ENCODE assay signal across 1 cellular context in the genomic region with DNA sequence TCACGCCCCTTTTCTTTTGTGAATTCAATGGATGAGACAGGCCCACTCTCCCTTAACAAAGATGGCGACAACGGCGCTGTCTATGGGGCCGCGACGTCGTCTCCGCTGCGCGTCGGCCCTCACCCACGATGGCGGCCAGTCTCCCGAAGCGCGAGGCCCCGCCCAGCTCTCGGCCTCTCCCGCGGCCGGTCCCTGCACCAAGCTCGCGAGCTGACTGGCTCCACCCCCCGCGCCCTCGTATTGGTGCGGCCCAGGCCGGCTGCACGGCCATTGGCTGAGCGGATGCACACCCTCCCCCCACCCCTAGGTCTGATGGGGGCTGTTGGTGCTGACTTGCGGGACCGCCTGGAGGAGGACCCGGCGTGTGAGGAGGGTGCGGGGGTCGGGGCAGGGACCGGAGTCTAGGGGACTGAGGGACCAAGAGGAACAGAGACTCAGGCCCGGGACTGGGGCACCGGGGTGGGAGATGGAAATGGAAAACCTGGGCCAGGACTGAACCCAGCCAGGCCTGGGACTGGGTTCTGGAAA.
TF ChIP-seq lines count a peak whose summit lies in the region.

No MANE protein-coding gene starts in this region.

TF ChIP-seq in K562, 482 proteins besides CTCF, POLR2A, EP300 and RAD21 (continued from another document and continues in another):
- TF ChIP-seq RAD51 (IDR thresholded peaks at IDR 0.05; ENCODE audit: borderline replicate concordance, low read depth), result no peak
- no peak for TF ChIP-seq MAFF (IDR thresholded peaks at IDR 0.05; ENCODE audit: low read length)
- TF ChIP-seq ZNF134 (CRISPR knock-in tag; conservative IDR thresholded peaks at IDR 0.05), result no peak
- no peak for TF ChIP-seq XRCC4 (IDR thresholded peaks at IDR 0.05; ENCODE audit: extremely low read depth, insufficient read depth, insufficient read length)
- no peak for TF ChIP-seq KAT2B (IDR thresholded peaks at IDR 0.05; ENCODE audit: low read depth, low read length)
- no peak for TF ChIP-seq ARID1B (IDR thresholded peaks at IDR 0.05)
- no peak for TF ChIP-seq DNMT1 (IDR thresholded peaks at IDR 0.05)
- peak; percentile 44 for TF ChIP-seq POU5F1 (IDR thresholded peaks at IDR 0.05; ENCODE audit: borderline replicate concordance, low read depth, low read length, partially characterized antibody)
- TF ChIP-seq, protein P1, sequence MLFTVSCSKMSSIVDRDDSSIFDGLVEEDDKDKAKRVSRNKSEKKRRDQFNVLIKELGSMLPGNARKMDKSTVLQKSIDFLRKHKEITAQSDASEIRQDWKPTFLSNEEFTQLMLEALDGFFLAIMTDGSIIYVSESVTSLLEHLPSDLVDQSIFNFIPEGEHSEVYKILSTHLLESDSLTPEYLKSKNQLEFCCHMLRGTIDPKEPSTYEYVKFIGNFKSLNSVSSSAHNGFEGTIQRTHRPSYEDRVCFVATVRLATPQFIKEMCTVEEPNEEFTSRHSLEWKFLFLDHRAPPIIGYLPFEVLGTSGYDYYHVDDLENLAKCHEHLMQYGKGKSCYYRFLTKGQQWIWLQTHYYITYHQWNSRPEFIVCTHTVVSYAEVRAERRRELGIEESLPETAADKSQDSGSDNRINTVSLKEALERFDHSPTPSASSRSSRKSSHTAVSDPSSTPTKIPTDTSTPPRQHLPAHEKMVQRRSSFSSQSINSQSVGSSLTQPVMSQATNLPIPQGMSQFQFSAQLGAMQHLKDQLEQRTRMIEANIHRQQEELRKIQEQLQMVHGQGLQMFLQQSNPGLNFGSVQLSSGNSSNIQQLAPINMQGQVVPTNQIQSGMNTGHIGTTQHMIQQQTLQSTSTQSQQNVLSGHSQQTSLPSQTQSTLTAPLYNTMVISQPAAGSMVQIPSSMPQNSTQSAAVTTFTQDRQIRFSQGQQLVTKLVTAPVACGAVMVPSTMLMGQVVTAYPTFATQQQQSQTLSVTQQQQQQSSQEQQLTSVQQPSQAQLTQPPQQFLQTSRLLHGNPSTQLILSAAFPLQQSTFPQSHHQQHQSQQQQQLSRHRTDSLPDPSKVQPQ (CRISPR knock-in tag; IDR thresholded peaks at IDR 0.05; ENCODE audit: borderline replicate concordance), result no peak
- TF ChIP-seq, protein P2, sequence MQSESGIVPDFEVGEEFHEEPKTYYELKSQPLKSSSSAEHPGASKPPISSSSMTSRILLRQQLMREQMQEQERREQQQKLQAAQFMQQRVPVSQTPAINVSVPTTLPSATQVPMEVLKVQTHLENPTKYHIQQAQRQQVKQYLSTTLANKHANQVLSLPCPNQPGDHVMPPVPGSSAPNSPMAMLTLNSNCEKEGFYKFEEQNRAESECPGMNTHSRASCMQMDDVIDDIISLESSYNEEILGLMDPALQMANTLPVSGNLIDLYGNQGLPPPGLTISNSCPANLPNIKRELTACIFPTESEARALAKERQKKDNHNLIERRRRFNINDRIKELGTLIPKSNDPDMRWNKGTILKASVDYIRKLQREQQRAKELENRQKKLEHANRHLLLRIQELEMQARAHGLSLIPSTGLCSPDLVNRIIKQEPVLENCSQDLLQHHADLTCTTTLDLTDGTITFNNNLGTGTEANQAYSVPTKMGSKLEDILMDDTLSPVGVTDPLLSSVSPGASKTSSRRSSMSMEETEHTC (IDR thresholded peaks at IDR 0.05), result no peak
- TF ChIP-seq, protein P3, sequence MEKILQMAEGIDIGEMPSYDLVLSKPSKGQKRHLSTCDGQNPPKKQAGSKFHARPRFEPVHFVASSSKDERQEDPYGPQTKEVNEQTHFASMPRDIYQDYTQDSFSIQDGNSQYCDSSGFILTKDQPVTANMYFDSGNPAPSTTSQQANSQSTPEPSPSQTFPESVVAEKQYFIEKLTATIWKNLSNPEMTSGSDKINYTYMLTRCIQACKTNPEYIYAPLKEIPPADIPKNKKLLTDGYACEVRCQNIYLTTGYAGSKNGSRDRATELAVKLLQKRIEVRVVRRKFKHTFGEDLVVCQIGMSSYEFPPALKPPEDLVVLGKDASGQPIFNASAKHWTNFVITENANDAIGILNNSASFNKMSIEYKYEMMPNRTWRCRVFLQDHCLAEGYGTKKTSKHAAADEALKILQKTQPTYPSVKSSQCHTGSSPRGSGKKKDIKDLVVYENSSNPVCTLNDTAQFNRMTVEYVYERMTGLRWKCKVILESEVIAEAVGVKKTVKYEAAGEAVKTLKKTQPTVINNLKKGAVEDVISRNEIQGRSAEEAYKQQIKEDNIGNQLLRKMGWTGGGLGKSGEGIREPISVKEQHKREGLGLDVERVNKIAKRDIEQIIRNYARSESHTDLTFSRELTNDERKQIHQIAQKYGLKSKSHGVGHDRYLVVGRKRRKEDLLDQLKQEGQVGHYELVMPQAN (IDR thresholded peaks at IDR 0.05; ENCODE audit: borderline replicate concordance), result no peak
- no peak for TF ChIP-seq RFX5 (IDR thresholded peaks at IDR 0.05; ENCODE audit: low read depth, low read length)
- TF ChIP-seq PHF21A (IDR thresholded peaks at IDR 0.05; ENCODE audit: borderline replicate concordance, low read depth), result no peak
- TF ChIP-seq, protein P4, sequence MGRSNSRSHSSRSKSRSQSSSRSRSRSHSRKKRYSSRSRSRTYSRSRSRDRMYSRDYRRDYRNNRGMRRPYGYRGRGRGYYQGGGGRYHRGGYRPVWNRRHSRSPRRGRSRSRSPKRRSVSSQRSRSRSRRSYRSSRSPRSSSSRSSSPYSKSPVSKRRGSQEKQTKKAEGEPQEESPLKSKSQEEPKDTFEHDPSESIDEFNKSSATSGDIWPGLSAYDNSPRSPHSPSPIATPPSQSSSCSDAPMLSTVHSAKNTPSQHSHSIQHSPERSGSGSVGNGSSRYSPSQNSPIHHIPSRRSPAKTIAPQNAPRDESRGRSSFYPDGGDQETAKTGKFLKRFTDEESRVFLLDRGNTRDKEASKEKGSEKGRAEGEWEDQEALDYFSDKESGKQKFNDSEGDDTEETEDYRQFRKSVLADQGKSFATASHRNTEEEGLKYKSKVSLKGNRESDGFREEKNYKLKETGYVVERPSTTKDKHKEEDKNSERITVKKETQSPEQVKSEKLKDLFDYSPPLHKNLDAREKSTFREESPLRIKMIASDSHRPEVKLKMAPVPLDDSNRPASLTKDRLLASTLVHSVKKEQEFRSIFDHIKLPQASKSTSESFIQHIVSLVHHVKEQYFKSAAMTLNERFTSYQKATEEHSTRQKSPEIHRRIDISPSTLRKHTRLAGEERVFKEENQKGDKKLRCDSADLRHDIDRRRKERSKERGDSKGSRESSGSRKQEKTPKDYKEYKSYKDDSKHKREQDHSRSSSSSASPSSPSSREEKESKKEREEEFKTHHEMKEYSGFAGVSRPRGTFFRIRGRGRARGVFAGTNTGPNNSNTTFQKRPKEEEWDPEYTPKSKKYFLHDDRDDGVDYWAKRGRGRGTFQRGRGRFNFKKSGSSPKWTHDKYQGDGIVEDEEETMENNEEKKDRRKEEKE (IDR thresholded peaks at IDR 0.05; ENCODE audit: borderline replicate concordance in 1 of 2, control insufficient read depth in 1 of 2, low read depth in 2 of 2, low read length in 1 of 2), result no peak
- TF ChIP-seq STAT5B (CRISPR knock-in tag; IDR thresholded peaks at IDR 0.05), result no peak
- no peak for TF ChIP-seq MEF2A (IDR thresholded peaks at IDR 0.05; ENCODE audit: control insufficient read depth, low read depth, low read length)
- no peak for TF ChIP-seq SRSF1 (IDR thresholded peaks at IDR 0.05; ENCODE audit: low read depth, low read length)
- TF ChIP-seq ZNF354B (CRISPR knock-in tag; IDR thresholded peaks at IDR 0.05), result no peak
- no peak for TF ChIP-seq CBX5 (IDR thresholded peaks at IDR 0.05; ENCODE audit: borderline replicate concordance, low read depth)
- no peak for TF ChIP-seq HNRNPK (IDR thresholded peaks at IDR 0.05; ENCODE audit: low read depth, low read length, poor library complexity, severe bottlenecking)
- TF ChIP-seq POLR2B (IDR thresholded peaks at IDR 0.05; ENCODE audit: low read depth, partially characterized antibody), result no peak
- no peak for TF ChIP-seq TEAD4 (IDR thresholded peaks at IDR 0.05; ENCODE audit: low read length)
- TF ChIP-seq TEAD4 (CRISPR knock-in tag; IDR thresholded peaks at IDR 0.05; ENCODE audit: borderline replicate concordance), result no peak
- TF ChIP-seq SMARCE1 (IDR thresholded peaks at IDR 0.05), result no peak
- TF ChIP-seq NR2C2 (CRISPR knock-in tag; IDR thresholded peaks at IDR 0.05), result 0 out of 2 replicates have a peak, but pooled peaks have one; percentile 53
- TF ChIP-seq NR2C2 (tag; IDR thresholded peaks at IDR 0.05), result no peak; the same call in 1 of the 2 replicates
- TF ChIP-seq, protein P5, sequence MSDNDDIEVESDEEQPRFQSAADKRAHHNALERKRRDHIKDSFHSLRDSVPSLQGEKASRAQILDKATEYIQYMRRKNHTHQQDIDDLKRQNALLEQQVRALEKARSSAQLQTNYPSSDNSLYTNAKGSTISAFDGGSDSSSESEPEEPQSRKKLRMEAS (CRISPR knock-in tag; IDR thresholded peaks at IDR 0.05), result peak; percentile 65; the same call in 1 of the 2 replicates
- TF ChIP-seq, protein P6, sequence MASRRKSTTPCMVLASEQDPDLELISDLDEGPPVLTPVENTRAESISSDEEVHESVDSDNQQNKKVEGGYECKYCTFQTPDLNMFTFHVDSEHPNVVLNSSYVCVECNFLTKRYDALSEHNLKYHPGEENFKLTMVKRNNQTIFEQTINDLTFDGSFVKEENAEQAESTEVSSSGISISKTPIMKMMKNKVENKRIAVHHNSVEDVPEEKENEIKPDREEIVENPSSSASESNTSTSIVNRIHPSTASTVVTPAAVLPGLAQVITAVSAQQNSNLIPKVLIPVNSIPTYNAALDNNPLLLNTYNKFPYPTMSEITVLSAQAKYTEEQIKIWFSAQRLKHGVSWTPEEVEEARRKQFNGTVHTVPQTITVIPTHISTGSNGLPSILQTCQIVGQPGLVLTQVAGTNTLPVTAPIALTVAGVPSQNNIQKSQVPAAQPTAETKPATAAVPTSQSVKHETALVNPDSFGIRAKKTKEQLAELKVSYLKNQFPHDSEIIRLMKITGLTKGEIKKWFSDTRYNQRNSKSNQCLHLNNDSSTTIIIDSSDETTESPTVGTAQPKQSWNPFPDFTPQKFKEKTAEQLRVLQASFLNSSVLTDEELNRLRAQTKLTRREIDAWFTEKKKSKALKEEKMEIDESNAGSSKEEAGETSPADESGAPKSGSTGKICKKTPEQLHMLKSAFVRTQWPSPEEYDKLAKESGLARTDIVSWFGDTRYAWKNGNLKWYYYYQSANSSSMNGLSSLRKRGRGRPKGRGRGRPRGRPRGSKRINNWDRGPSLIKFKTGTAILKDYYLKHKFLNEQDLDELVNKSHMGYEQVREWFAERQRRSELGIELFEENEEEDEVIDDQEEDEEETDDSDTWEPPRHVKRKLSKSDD (conservative IDR thresholded peaks at IDR 0.05; ENCODE audit: low read length), result no peak
- no peak for TF ChIP-seq GATAD2A (IDR thresholded peaks at IDR 0.05)
- TF ChIP-seq, protein P7, sequence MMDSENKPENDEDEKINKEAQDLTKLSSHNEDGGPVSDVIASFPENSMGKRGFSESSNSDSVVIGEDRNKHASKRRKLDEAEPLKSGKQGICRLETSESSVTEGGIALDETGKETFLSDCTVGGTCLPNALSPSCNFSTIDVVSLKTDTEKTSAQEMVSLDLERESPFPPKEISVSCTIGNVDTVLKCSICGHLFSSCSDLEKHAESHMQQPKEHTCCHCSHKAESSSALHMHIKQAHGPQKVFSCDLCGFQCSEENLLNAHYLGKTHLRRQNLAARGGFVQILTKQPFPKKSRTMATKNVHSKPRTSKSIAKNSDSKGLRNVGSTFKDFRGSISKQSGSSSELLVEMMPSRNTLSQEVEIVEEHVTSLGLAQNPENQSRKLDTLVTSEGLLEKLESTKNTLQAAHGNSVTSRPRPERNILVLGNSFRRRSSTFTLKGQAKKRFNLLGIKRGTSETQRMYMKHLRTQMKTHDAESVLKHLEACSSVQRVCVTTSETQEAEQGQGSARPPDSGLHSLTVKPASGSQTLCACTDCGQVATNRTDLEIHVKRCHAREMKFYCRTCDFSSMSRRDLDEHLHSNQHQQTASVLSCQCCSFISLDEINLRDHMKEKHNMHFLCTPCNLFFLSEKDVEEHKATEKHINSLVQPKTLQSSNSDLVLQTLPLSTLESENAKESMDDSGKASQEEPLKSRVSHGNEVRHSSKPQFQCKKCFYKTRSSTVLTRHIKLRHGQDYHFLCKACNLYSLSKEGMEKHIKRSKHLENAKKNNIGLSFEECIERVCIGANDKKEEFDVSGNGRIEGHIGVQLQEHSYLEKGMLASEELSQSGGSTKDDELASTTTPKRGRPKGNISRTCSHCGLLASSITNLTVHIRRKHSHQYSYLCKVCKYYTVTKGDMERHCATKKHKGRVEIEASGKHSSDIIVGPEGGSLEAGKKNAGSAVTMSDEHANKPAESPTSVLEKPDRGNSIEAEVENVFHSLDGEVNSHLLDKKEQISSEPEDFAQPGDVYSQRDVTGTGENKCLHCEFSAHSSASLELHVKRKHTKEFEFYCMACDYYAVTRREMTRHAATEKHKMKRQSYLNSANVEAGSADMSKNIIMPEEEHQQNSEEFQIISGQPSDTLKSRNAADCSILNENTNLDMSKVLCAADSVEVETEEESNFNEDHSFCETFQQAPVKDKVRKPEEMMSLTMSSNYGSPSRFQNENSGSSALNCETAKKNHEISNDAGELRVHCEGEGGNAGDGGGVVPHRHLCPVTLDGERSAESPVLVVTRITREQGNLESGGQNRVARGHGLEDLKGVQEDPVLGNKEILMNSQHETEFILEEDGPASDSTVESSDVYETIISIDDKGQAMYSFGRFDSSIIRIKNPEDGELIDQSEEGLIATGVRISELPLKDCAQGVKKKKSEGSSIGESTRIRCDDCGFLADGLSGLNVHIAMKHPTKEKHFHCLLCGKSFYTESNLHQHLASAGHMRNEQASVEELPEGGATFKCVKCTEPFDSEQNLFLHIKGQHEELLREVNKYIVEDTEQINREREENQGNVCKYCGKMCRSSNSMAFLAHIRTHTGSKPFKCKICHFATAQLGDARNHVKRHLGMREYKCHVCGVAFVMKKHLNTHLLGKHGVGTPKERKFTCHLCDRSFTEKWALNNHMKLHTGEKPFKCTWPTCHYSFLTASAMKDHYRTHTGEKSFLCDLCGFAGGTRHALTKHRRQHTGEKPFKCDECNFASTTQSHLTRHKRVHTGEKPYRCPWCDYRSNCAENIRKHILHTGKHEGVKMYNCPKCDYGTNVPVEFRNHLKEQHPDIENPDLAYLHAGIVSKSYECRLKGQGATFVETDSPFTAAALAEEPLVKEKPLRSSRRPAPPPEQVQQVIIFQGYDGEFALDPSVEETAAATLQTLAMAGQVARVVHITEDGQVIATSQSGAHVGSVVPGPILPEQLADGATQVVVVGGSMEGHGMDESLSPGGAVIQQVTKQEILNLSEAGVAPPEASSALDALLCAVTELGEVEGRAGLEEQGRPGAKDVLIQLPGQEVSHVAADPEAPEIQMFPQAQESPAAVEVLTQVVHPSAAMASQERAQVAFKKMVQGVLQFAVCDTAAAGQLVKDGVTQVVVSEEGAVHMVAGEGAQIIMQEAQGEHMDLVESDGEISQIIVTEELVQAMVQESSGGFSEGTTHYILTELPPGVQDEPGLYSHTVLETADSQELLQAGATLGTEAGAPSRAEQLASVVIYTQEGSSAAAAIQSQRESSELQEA (IDR thresholded peaks at IDR 0.05; ENCODE audit: low read depth), result no peak
- TF ChIP-seq SMC3 (conservative IDR thresholded peaks at IDR 0.05; ENCODE audit: insufficient read depth, low read depth, low read length), result no peak
- TF ChIP-seq, protein P8, sequence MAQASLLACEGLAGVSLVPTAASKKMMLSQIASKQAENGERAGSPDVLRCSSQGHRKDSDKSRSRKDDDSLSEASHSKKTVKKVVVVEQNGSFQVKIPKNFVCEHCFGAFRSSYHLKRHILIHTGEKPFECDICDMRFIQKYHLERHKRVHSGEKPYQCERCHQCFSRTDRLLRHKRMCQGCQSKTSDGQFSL (CRISPR knock-in tag; IDR thresholded peaks at IDR 0.05), result no peak
- TF ChIP-seq, protein P8 (tag; IDR thresholded peaks at IDR 0.05), result no peak
- no peak for TF ChIP-seq ELF2 (CRISPR knock-in tag; IDR thresholded peaks at IDR 0.05)
- no peak for TF ChIP-seq CHD4 (IDR thresholded peaks at IDR 0.05; ENCODE audit: insufficient read depth, insufficient replicate concordance, low read depth, low read length, poor library complexity, severe bottlenecking)
- no peak for TF ChIP-seq KHSRP (IDR thresholded peaks at IDR 0.05)
- peak; percentile 98 for TF ChIP-seq RBM25 (IDR thresholded peaks at IDR 0.05; ENCODE audit: low read depth, low read length, severe bottlenecking)
